ENCODE assay signal across 1 cellular context in the genomic region with DNA sequence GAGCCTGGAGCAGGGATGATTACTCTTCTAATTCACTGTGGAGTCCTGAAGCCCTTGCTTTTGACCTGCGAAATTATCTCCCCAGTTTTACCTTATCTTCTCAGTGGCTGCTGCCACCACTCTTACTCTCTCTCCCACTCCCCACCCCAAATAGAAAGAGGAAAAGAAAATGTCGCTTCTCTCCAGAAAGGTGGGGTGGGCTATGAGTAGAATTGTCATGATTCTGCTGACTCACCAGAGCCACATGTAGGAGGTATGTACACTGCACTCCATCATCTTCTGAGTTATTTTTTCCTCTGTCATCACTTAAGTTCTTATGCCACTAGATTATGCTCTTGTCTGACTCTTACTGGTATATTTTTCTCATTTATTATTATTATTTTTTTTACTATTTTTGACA.
TF ChIP-seq lines count a peak whose summit lies in the region.

No MANE protein-coding gene starts in this region.

TF ChIP-seq in K562, 482 proteins besides CTCF, POLR2A, EP300 and RAD21 (continued from another document and continues in another):
- TF ChIP-seq NRF1 (conservative IDR thresholded peaks at IDR 0.05 in 1 of 2, IDR thresholded peaks at IDR 0.05 in 1 of 2): no peak
- TF ChIP-seq ZNF830 (CRISPR knock-in tag; IDR thresholded peaks at IDR 0.05): no peak
- peak; percentile 66; the same call in 1 of the 2 replicates for TF ChIP-seq ZNF766 (CRISPR knock-in tag; conservative IDR thresholded peaks at IDR 0.05)
- TF ChIP-seq GATAD2B (IDR thresholded peaks at IDR 0.05; ENCODE audit: borderline replicate concordance): no peak
- TF ChIP-seq SP1 (CRISPR knock-in tag; IDR thresholded peaks at IDR 0.05): no peak
- TF ChIP-seq ZBTB8A (IDR thresholded peaks at IDR 0.05; ENCODE audit: partially characterized antibody): no peak
- no peak for TF ChIP-seq TAF7 (tag; IDR thresholded peaks at IDR 0.05)
- no peak for TF ChIP-seq ZSCAN32 (CRISPR knock-in tag; IDR thresholded peaks at IDR 0.05)
- TF ChIP-seq RFX1 (IDR thresholded peaks at IDR 0.05): no peak
- TF ChIP-seq KHSRP (IDR thresholded peaks at IDR 0.05): no peak
- TF ChIP-seq, protein P1, sequence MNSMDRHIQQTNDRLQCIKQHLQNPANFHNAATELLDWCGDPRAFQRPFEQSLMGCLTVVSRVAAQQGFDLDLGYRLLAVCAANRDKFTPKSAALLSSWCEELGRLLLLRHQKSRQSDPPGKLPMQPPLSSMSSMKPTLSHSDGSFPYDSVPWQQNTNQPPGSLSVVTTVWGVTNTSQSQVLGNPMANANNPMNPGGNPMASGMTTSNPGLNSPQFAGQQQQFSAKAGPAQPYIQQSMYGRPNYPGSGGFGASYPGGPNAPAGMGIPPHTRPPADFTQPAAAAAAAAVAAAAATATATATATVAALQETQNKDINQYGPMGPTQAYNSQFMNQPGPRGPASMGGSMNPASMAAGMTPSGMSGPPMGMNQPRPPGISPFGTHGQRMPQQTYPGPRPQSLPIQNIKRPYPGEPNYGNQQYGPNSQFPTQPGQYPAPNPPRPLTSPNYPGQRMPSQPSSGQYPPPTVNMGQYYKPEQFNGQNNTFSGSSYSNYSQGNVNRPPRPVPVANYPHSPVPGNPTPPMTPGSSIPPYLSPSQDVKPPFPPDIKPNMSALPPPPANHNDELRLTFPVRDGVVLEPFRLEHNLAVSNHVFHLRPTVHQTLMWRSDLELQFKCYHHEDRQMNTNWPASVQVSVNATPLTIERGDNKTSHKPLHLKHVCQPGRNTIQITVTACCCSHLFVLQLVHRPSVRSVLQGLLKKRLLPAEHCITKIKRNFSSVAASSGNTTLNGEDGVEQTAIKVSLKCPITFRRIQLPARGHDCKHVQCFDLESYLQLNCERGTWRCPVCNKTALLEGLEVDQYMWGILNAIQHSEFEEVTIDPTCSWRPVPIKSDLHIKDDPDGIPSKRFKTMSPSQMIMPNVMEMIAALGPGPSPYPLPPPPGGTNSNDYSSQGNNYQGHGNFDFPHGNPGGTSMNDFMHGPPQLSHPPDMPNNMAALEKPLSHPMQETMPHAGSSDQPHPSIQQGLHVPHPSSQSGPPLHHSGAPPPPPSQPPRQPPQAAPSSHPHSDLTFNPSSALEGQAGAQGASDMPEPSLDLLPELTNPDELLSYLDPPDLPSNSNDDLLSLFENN (IDR thresholded peaks at IDR 0.05; ENCODE audit: low read depth in 2 of 2, low read length in 2 of 2): no peak
- TF ChIP-seq JUND (IDR thresholded peaks at IDR 0.05; ENCODE audit: borderline replicate concordance, low read depth, low read length): peak; percentile 83
- peak; percentile 85; the same call in 2 of the 3 replicates for TF ChIP-seq JUND (tag; IDR thresholded peaks at IDR 0.05; ENCODE audit: borderline replicate concordance, low read depth, low read length)
- TF ChIP-seq CC2D1A (IDR thresholded peaks at IDR 0.05): 0 out of 2 replicates have a peak, but pooled peaks have one; percentile 20
- TF ChIP-seq, protein P2, sequence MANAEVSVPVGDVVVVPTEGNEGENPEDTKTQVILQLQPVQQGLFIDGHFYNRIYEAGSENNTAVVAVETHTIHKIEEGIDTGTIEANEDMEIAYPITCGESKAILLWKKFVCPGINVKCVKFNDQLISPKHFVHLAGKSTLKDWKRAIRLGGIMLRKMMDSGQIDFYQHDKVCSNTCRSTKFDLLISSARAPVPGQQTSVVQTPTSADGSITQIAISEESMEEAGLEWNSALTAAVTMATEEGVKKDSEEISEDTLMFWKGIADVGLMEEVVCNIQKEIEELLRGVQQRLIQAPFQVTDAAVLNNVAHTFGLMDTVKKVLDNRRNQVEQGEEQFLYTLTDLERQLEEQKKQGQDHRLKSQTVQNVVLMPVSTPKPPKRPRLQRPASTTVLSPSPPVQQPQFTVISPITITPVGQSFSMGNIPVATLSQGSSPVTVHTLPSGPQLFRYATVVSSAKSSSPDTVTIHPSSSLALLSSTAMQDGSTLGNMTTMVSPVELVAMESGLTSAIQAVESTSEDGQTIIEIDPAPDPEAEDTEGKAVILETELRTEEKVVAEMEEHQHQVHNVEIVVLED (CRISPR knock-in tag; IDR thresholded peaks at IDR 0.05): no peak
- peak; percentile 77 for TF ChIP-seq CREB3 (tag; conservative IDR thresholded peaks at IDR 0.05; ENCODE audit: low read depth)
- peak; percentile 55; the same call in 1 of the 2 replicates for TF ChIP-seq TRIM28 (IDR thresholded peaks at IDR 0.05)
- TF ChIP-seq, protein P3, sequence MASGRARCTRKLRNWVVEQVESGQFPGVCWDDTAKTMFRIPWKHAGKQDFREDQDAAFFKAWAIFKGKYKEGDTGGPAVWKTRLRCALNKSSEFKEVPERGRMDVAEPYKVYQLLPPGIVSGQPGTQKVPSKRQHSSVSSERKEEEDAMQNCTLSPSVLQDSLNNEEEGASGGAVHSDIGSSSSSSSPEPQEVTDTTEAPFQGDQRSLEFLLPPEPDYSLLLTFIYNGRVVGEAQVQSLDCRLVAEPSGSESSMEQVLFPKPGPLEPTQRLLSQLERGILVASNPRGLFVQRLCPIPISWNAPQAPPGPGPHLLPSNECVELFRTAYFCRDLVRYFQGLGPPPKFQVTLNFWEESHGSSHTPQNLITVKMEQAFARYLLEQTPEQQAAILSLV (tag; IDR thresholded peaks at IDR 0.05): no peak
- no peak for TF ChIP-seq KLF6 (CRISPR knock-in tag; IDR thresholded peaks at IDR 0.05; ENCODE audit: borderline replicate concordance)
- TF ChIP-seq TCF7 (IDR thresholded peaks at IDR 0.05; ENCODE audit: borderline replicate concordance): 0 out of 2 replicates have a peak, but pooled peaks have one; percentile 41
- no peak for TF ChIP-seq NKRF (IDR thresholded peaks at IDR 0.05; ENCODE audit: borderline replicate concordance)
- TF ChIP-seq TEAD4 (IDR thresholded peaks at IDR 0.05; ENCODE audit: low read length): peak; percentile 67
- TF ChIP-seq TEAD4 (CRISPR knock-in tag; IDR thresholded peaks at IDR 0.05; ENCODE audit: borderline replicate concordance): no peak
- TF ChIP-seq ZNF551 (CRISPR knock-in tag; IDR thresholded peaks at IDR 0.05): no peak
- TF ChIP-seq PHF8 (IDR thresholded peaks at IDR 0.05; ENCODE audit: borderline replicate concordance, low read length): no peak
- no peak for TF ChIP-seq IFI16 (CRISPR knock-in tag; IDR thresholded peaks at IDR 0.05)
- TF ChIP-seq E2F3 (CRISPR knock-in tag; IDR thresholded peaks at IDR 0.05): no peak
- no peak for TF ChIP-seq PTRF (tag; IDR thresholded peaks at IDR 0.05)
- TF ChIP-seq ZNF41 (CRISPR knock-in tag; conservative IDR thresholded peaks at IDR 0.05): no peak
- TF ChIP-seq TAF9B (IDR thresholded peaks at IDR 0.05; ENCODE audit: partially characterized antibody): peak; percentile 29
- TF ChIP-seq, protein P4, sequence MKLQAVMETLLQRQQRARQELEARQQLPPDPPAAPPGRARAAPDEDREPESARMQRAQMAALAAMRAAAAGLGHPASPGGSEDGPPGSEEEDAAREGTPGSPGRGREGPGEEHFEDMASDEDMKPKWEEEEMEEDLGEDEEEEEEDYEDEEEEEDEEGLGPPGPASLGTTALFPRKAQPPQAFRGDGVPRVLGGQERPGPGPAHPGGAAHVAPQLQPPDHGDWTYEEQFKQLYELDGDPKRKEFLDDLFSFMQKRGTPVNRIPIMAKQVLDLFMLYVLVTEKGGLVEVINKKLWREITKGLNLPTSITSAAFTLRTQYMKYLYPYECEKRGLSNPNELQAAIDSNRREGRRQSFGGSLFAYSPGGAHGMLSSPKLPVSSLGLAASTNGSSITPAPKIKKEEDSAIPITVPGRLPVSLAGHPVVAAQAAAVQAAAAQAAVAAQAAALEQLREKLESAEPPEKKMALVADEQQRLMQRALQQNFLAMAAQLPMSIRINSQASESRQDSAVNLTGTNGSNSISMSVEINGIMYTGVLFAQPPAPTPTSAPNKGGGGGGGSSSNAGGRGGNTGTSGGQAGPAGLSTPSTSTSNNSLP (IDR thresholded peaks at IDR 0.05; ENCODE audit: borderline replicate concordance, low read depth, low read length): no peak
- TF ChIP-seq IRF2 (CRISPR knock-in tag; IDR thresholded peaks at IDR 0.05): no peak
- peak; percentile 94 for TF ChIP-seq DPF2 (IDR thresholded peaks at IDR 0.05)
- no peak; the same call in 1 of the 2 replicates for TF ChIP-seq MAX (CRISPR knock-in tag; IDR thresholded peaks at IDR 0.05)
- no peak for TF ChIP-seq BMI1 (IDR thresholded peaks at IDR 0.05; ENCODE audit: low read length)
- TF ChIP-seq BDP1 (IDR thresholded peaks at IDR 0.05; ENCODE audit: insufficient read depth, insufficient read length): no peak
- TF ChIP-seq BHLHE40 (IDR thresholded peaks at IDR 0.05; ENCODE audit: low read length): 0 out of 2 replicates have a peak, but pooled peaks have one; percentile 13
- TF ChIP-seq ZNF584 (CRISPR knock-in tag; IDR thresholded peaks at IDR 0.05; ENCODE audit: low read depth): no peak
- TF ChIP-seq, protein P5, sequence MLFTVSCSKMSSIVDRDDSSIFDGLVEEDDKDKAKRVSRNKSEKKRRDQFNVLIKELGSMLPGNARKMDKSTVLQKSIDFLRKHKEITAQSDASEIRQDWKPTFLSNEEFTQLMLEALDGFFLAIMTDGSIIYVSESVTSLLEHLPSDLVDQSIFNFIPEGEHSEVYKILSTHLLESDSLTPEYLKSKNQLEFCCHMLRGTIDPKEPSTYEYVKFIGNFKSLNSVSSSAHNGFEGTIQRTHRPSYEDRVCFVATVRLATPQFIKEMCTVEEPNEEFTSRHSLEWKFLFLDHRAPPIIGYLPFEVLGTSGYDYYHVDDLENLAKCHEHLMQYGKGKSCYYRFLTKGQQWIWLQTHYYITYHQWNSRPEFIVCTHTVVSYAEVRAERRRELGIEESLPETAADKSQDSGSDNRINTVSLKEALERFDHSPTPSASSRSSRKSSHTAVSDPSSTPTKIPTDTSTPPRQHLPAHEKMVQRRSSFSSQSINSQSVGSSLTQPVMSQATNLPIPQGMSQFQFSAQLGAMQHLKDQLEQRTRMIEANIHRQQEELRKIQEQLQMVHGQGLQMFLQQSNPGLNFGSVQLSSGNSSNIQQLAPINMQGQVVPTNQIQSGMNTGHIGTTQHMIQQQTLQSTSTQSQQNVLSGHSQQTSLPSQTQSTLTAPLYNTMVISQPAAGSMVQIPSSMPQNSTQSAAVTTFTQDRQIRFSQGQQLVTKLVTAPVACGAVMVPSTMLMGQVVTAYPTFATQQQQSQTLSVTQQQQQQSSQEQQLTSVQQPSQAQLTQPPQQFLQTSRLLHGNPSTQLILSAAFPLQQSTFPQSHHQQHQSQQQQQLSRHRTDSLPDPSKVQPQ (CRISPR knock-in tag; IDR thresholded peaks at IDR 0.05; ENCODE audit: borderline replicate concordance): no peak
- no peak for TF ChIP-seq ESRRA (IDR thresholded peaks at IDR 0.05; ENCODE audit: borderline replicate concordance, low read depth)
- no peak for TF ChIP-seq SRSF7 (optimal IDR thresholded peaks at IDR 0.05; ENCODE audit: low read depth, low read length)
- TF ChIP-seq FOXJ3 (CRISPR knock-in tag; IDR thresholded peaks at IDR 0.05): no peak
- no peak for TF ChIP-seq ZNF217 (CRISPR knock-in tag; IDR thresholded peaks at IDR 0.05)
- TF ChIP-seq RBBP5 (IDR thresholded peaks at IDR 0.05; ENCODE audit: borderline replicate concordance, insufficient read depth, low read length, poor library complexity, severe bottlenecking): no peak
- TF ChIP-seq TARDBP (IDR thresholded peaks at IDR 0.05): no peak
- no peak for TF ChIP-seq HNRNPK (IDR thresholded peaks at IDR 0.05; ENCODE audit: low read depth, low read length, poor library complexity, severe bottlenecking)
- TF ChIP-seq, protein P6, sequence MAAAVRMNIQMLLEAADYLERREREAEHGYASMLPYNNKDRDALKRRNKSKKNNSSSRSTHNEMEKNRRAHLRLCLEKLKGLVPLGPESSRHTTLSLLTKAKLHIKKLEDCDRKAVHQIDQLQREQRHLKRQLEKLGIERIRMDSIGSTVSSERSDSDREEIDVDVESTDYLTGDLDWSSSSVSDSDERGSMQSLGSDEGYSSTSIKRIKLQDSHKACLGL (CRISPR knock-in tag; IDR thresholded peaks at IDR 0.05; ENCODE audit: borderline replicate concordance, poor library complexity, severe bottlenecking): no peak
- no peak for TF ChIP-seq MCM3 (IDR thresholded peaks at IDR 0.05)
